18 cellular contexts compared by ENCODE assay signal in genomic region chr20:53856675-53857295, GRCh38.
DNase-seq lines count a peak whose midpoint lies in the region; ATAC-seq, FAIRE-seq and TF ChIP-seq lines count a peak whose summit lies in the region.
"Had no signal": no experiment of that assay in that cellular context is flagged by ENCODE, and none has a peak within 500 bp of the region (broad histone marks: within the 10 kb centered on the region; RNA-seq: fewer than 3 reads in every experiment).

No MANE protein-coding gene starts in this region.

- H3K9me2 ChIP-seq in OCI-LY1 (ENCODE audit: low read depth, low read length) = no peaks in the 10 kb centered on the region

- H3K27me3 Mint-ChIP-seq in activated T-helper 17 cell treated with anti-CD3 and anti-CD28 coated beads, Interleukin-2, amount 50 U/mL, for 72 hours = no peaks in the 10 kb centered on the region

- H3K27me3 ChIP-seq in HepG2 (ENCODE audit: control insufficient read depth in 1 of 2, insufficient read depth in 2 of 2, low read length in 2 of 2) (no peaks in the 10 kb centered on the region), right lobe of liver (no peaks in the 10 kb centered on the region), OCI-LY1 (ENCODE audit: insufficient read depth, low read length) (no peaks in the 10 kb centered on the region), neutrophil (no peaks in the 10 kb centered on the region)
- H3K27me3 ChIP-seq: Peyer's patch had no signal

- no peak overlapping the region for H3K4me2 ChIP-seq in HepG2 (ENCODE audit: low read depth, low read length)
- no peak overlapping the region for H3K4me2 ChIP-seq in OCI-LY1 (ENCODE audit: low read length)

- no peaks in the 10 kb centered on the region for H3K79me2 ChIP-seq in HepG2 (ENCODE audit: insufficient read depth, low read length)
- H3K79me2 ChIP-seq in OCI-LY1 (ENCODE audit: insufficient read depth, low read length) = no peaks in the 10 kb centered on the region

- POLR2A ChIA-PET in HepG2 (lab: Yijun Ruan, JAX) (interaction anchor here (0.5 to 2.2 kb wide), 2 partner anchors 9 to 83 kb away, joined by 3 to 13 read pairs; no protein-coding TSS in a partner anchor), HEK293T (lab: Yijun Ruan, JAX) (no interaction called here)

- H4K20me1 ChIP-seq in HepG2 (ENCODE audit: insufficient read depth, low read length) (no peaks in the 10 kb centered on the region), OCI-LY1 (ENCODE audit: insufficient read depth, low read length) (no peaks in the 10 kb centered on the region)

- intact Hi-C loops in HepG2 (cut with micrococcal nuclease; ENCODE audit: unreplicated experiment) = no loop called here
- intact Hi-C loops in right lobe of liver (cut with DNase I) = no loop called here

- no peak for TF ChIP-seq RAD21 in HepG2 (CRISPR knock-in tag; IDR thresholded peaks at IDR 0.05)

- no peak for DNase-seq in HepG2 (ENCODE audit: low spot score)
- no peak for DNase-seq in right lobe of liver
- no peak for DNase-seq in HEK293T (ENCODE audit: extremely low spot score)
- no peak for DNase-seq in caudate nucleus (lab: John Stamatoyannopoulos, UW)
- DNase-seq: KG1, NCI-H1048, NCI-H146, NCI-H2081 treated with DMSO at 0.1 percent for 48 hours, NCI-H510A treated with DMSO at 0.1 percent for 48 hours, Peyer's patch had no signal

- TF ChIP-seq POLR2A in HepG2 (IDR thresholded peaks at IDR 0.05; ENCODE audit: insufficient read depth in 1 of 2, low read depth in 2 of 2, low read length in 2 of 2) (no peak), right lobe of liver (IDR thresholded peaks at IDR 0.05) (no peak)

- peaks cover 54% of the 10 kb centered on the region for H3K4me1 ChIP-seq in HepG2 (ENCODE audit: insufficient read depth, low read length)
- H3K4me1 ChIP-seq in right lobe of liver = no peaks in the 10 kb centered on the region
- H3K4me1 ChIP-seq in OCI-LY1 (ENCODE audit: insufficient read depth, low read length, severe bottlenecking) = peaks cover 26% of the 10 kb centered on the region
- peaks cover 14 to 19% of the 10 kb centered on the region in 2 experiments for H3K4me1 ChIP-seq in neutrophil (ENCODE audit: control insufficient read depth in 1 of 2, insufficient read depth in 1 of 2, low read depth in 1 of 2, low read length in 1 of 2)

- H3K36me3 ChIP-seq in HepG2 (replicated peaks in 1 of 2; ENCODE audit: control insufficient read depth in 1 of 2, insufficient read depth in 2 of 2, low read length in 2 of 2) (no peaks in the 10 kb centered on the region), right lobe of liver (no peaks in the 10 kb centered on the region), OCI-LY1 (ENCODE audit: insufficient read depth, low read length) (no peaks in the 10 kb centered on the region), neutrophil (no peaks in the 10 kb centered on the region)
- H3K36me3 ChIP-seq: Peyer's patch had no signal

- no peak overlapping the region for H3K4me3 Mint-ChIP-seq in activated T-helper 17 cell treated with anti-CD3 and anti-CD28 coated beads, Interleukin-2, amount 50 U/mL, for 72 hours

- BruUV-seq in HepG2 (replicated peaks; lab: Mats Ljungman, UMichigan) = no TSS peak

- H2AFZ ChIP-seq in HepG2 (ENCODE audit: low read length) = no peak overlapping the region
- H2AFZ ChIP-seq in OCI-LY1 (ENCODE audit: low read length) = no peak overlapping the region

- in situ Hi-C loops in HepG2 (cut with HindIII; ENCODE audit: extremely low pct_ligation_motif_present, low pct_unique_long_range_greater_than_20kb) = no loop called here

- CTCF ChIA-PET in HepG2 (lab: Yijun Ruan, JAX; ENCODE audit: low intra/inter-chr PET ratio, low total read pairs) (no interaction called here), HEK293T (lab: Yijun Ruan, JAX) (interaction anchor here (0.6 to 1.7 kb wide), 2 partner anchors 14 to 245 kb away, joined by 3 to 4 read pairs; no protein-coding TSS in a partner anchor)

- TF ChIP-seq CTCF in HepG2 (CRISPR knock-in tag; IDR thresholded peaks at IDR 0.05) (no peak), right lobe of liver (IDR thresholded peaks at IDR 0.05) (no peak), OCI-LY1 (IDR thresholded peaks at IDR 0.05; ENCODE audit: low read length) (no peak), neutrophil (IDR thresholded peaks at IDR 0.05) (no peak)

- H3K4me3 ChIP-seq in HepG2 (replicated peaks in 1 of 3; ENCODE audit: insufficient read depth in 1 of 3, low read depth in 2 of 3, low read length in 3 of 3) (no peak overlapping the region), right lobe of liver (no peak overlapping the region), OCI-LY1 (ENCODE audit: low read depth, low read length, poor library complexity, severe bottlenecking) (no peak overlapping the region), neutrophil (ENCODE audit: low read depth in 1 of 2, low read length in 1 of 2) (no peak overlapping the region)
- H3K4me3 ChIP-seq: Peyer's patch, SK-N-MC had no signal

- no peak overlapping the region for H3K9ac ChIP-seq in HepG2 (ENCODE audit: insufficient read depth, low read depth, low read length)
- H3K9ac ChIP-seq in OCI-LY1 (ENCODE audit: low read length) = no peak overlapping the region

- TF ChIP-seq EP300 in HepG2 (IDR thresholded peaks at IDR 0.05; ENCODE audit: low read depth in 2 of 2, low read length in 2 of 2) = no peak
- TF ChIP-seq EP300 in HepG2 (CRISPR knock-in tag; IDR thresholded peaks at IDR 0.05; ENCODE audit: borderline replicate concordance) = no peak

- no peak overlapping the region for H3K27ac Mint-ChIP-seq in activated T-helper 17 cell treated with anti-CD3 and anti-CD28 coated beads, Interleukin-2, amount 50 U/mL, for 72 hours

- FAIRE-seq in HepG2 (lab: Jason Lieb, UNC) = no peak
- FAIRE-seq: GM19239, H54 had no signal

- no peaks in the 10 kb centered on the region for H3K9me3 Mint-ChIP-seq in activated T-helper 17 cell treated with anti-CD3 and anti-CD28 coated beads, Interleukin-2, amount 50 U/mL, for 72 hours
- H3K9me3 Mint-ChIP-seq: CD14-positive monocyte had no signal

- H3K36me3 Mint-ChIP-seq in activated T-helper 17 cell treated with anti-CD3 and anti-CD28 coated beads, Interleukin-2, amount 50 U/mL, for 72 hours (ENCODE audit: low read depth) = no peaks in the 10 kb centered on the region
- H3K36me3 Mint-ChIP-seq: CD14-positive monocyte had no signal

- H3F3A ChIP-seq in OCI-LY1 (ENCODE audit: insufficient read depth, low read length) = no peaks in the 10 kb centered on the region

- H3K27ac ChIP-seq in HepG2 (ENCODE audit: extremely low read length, insufficient read depth, low read length) (no peak overlapping the region), right lobe of liver (no peak overlapping the region), OCI-LY1 (ENCODE audit: low read depth, low read length, poor library complexity, severe bottlenecking) (peak overlapping the region; percentile 23), neutrophil (peak overlapping the region; percentile 62), caudate nucleus (ENCODE audit: low read depth, low read length) (no peak overlapping the region)
- H3K27ac ChIP-seq: SK-N-MC had no signal

- ATAC-seq in HepG2 (no peak), right lobe of liver (no peak)
- no peak for ATAC-seq in activated T-helper 17 cell treated with anti-CD3 and anti-CD28 coated beads, Interleukin-2, amount 50 U/mL, for 72 hours (replicated peaks)
- ATAC-seq: Right ventricle myocardium inferior had no signal

- H3K9me3 ChIP-seq in HepG2 (ENCODE audit: low read length) (no peaks in the 10 kb centered on the region), right lobe of liver (no peaks in the 10 kb centered on the region), OCI-LY1 (ENCODE audit: low read length) (no peaks in the 10 kb centered on the region), neutrophil (no peaks in the 10 kb centered on the region)
- H3K9me3 ChIP-seq: Peyer's patch had no signal

- 93% methylated on average over 3 of the region's 3 CpGs for WGBS in HepG2 (ENCODE audit: low lambda C conversion rate)
- 85% methylated on average over 3 of the region's 3 CpGs for WGBS in right lobe of liver (ENCODE audit: insufficient coverage, low coverage, low lambda C conversion rate, missing lambda C conversion rate)

- peaks cover 6% of the 10 kb centered on the region for H3K4me1 Mint-ChIP-seq in activated T-helper 17 cell treated with anti-CD3 and anti-CD28 coated beads, Interleukin-2, amount 50 U/mL, for 72 hours

TF ChIP-seq in HepG2, 621 proteins besides CTCF, POLR2A, EP300 and RAD21 (continues in another document):
- TF ChIP-seq ZNF567 (CRISPR knock-in tag; IDR thresholded peaks at IDR 0.05; ENCODE audit: borderline replicate concordance) (no peak), KDM1A (CRISPR knock-in tag; IDR thresholded peaks at IDR 0.05) (0 out of 2 replicates have a peak, but pooled peaks have one; percentile 14), ZNF709 (CRISPR knock-in tag; IDR thresholded peaks at IDR 0.05) (no peak), CEBPB (IDR thresholded peaks at IDR 0.05; ENCODE audit: borderline replicate concordance, low read depth, low read length) (peak; percentile 52; the same call in 1 of the 2 replicates), CHD4 (IDR thresholded peaks at IDR 0.05; ENCODE audit: borderline replicate concordance, low read length) (peak; percentile 69; the same call in 1 of the 2 replicates), ZNF768 (CRISPR knock-in tag; IDR thresholded peaks at IDR 0.05) (peak; percentile 63; the same call in 1 of the 2 replicates), NR2F6 (IDR thresholded peaks at IDR 0.05) (no peak), NR2F6 (CRISPR knock-in tag; IDR thresholded peaks at IDR 0.05) (no peak), CREM (IDR thresholded peaks at IDR 0.05) (peak; percentile 23; the same call in 1 of the 2 replicates), CREM (CRISPR knock-in tag; IDR thresholded peaks at IDR 0.05) (no peak), ADNP (CRISPR knock-in tag; IDR thresholded peaks at IDR 0.05) (0 out of 2 replicates have a peak, but pooled peaks have one; percentile 35)

TF ChIP-seq in HEK293T, 16 proteins besides CTCF, POLR2A, EP300 and RAD21 (continues in another document):
- TF ChIP-seq FOXK2 (IDR thresholded peaks at IDR 0.05) (no peak), NFRKB (IDR thresholded peaks at IDR 0.05) (no peak), HDGF (IDR thresholded peaks at IDR 0.05; ENCODE audit: borderline replicate concordance) (no peak), BHLHE40 (IDR thresholded peaks at IDR 0.05; ENCODE audit: borderline replicate concordance) (no peak), FOXA1 (IDR thresholded peaks at IDR 0.05) (no peak), LEF1 (IDR thresholded peaks at IDR 0.05; ENCODE audit: borderline replicate concordance) (no peak), SUZ12 (IDR thresholded peaks at IDR 0.05) (no peak), ELF4 (IDR thresholded peaks at IDR 0.05) (no peak), CTBP1 (IDR thresholded peaks at IDR 0.05; ENCODE audit: borderline replicate concordance) (no peak), L3MBTL2 (conservative IDR thresholded peaks at IDR 0.05) (no peak)

Comparison
In these comparisons a context has a peak if more than half of its experiments do, and no peak if none do; other contexts are left out.
1. H3K27ac ChIP-seq: peak in OCI-LY1 (single experiment) and neutrophil (single experiment); none in HepG2 (single experiment), right lobe of liver (0 of 3) and caudate nucleus (single experiment).